ENCODE assay signal across 17 cellular contexts in the genomic region with DNA sequence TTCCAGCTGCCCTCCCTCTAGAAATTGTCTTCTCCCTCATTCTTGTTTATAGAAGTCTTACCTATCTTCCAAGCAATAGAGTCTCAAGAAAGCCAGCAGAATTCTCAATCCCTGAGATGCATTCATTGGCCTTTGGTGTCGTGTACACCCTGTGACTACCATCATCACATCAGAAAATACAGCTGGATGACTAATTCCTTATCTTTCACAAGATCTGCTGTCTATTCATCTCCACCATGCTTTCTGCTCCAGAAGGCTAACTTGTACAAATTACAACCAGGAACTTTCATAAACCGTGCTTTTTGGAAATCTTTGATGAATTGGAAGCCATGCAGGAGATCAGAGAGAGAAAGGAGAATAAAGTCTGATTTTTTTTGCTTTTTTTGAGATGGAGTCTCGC.
A peak's percentile ranks its signal among the peaks of the same experiment; 100 is the strongest.
DNase-seq lines count a peak whose midpoint lies in the region; TF ChIP-seq lines count a peak whose summit lies in the region.
"Had no signal": no experiment of that assay in that cellular context is flagged by ENCODE, and none has a peak within 500 bp of the region (broad histone marks: within the 10 kb centered on the region; RNA-seq: fewer than 3 reads in every experiment).

No MANE protein-coding gene starts in this region.

- no peaks in the 10 kb centered on the region for H3K9me3 Mint-ChIP-seq in MCF 10A (ENCODE audit: unreplicated experiment)

- H2AK5ac ChIP-seq in mesendoderm (ENCODE audit: low read length), result no peak overlapping the region

- POLR2A ChIA-PET in MCF 10A (lab: Yijun Ruan, JAX), result interaction anchor here (0.9 kb wide), 1 partner anchor 53 kb away, joined by 3 read pairs; no protein-coding TSS in a partner anchor

- no peaks in the 10 kb centered on the region for H3K9me3 ChIP-seq in breast epithelium
- H3K9me3 ChIP-seq: A549 had no signal

- no peak overlapping the region for H3K18ac ChIP-seq in mesendoderm (ENCODE audit: low read length)

- H3K4ac ChIP-seq in mesendoderm (ENCODE audit: low read depth, low read length), result no peak overlapping the region

- no CpG with 5 or more reads among the region's 3 CpGs for WGBS in mesendoderm (ENCODE audit: extremely low coverage, insufficient coverage, low lambda C conversion rate)

- no TSS peak for BruUV-seq in MCF 10A (replicated peaks; lab: Mats Ljungman, UMichigan)

- H3K4me3 ChIP-seq in breast epithelium (no peak overlapping the region), mesendoderm (ENCODE audit: low read length) (no peak overlapping the region)
- H3K4me3 ChIP-seq: A549, GM23338, K562 had no signal

- H3K4me1 ChIP-seq in breast epithelium, result no peaks in the 10 kb centered on the region
- no peaks in the 10 kb centered on the region for H3K4me1 ChIP-seq in mesendoderm (ENCODE audit: control insufficient read depth, low read depth, low read length)
- H3K4me1 ChIP-seq: A549 had no signal

- no peak overlapping the region for H3K56ac ChIP-seq in mesendoderm (ENCODE audit: low read length)

- no peak for TF ChIP-seq POLR2A in breast epithelium (IDR thresholded peaks at IDR 0.05)

- peak; percentile 11 for DNase-seq in MCF 10A (ENCODE audit: unreplicated experiment)
- no peak for DNase-seq in breast epithelium (ENCODE audit: low spot score in 2 of 2)
- DNase-seq in ELR (ENCODE audit: low read depth), result peak; percentile 14
- DNase-seq in amniotic epithelial cell (ENCODE audit: low read depth), result peak; percentile 32
- no peak for DNase-seq in mesendoderm
- DNase-seq in cerebellum (ENCODE audit: low spot score), result no peak
- no peak for DNase-seq in NCI-H1092 (lab: John Stamatoyannopoulos, UW)
- DNase-seq in dermis blood vessel endothelial cell, result no peak
- DNase-seq: Caco-2; CD8-positive, alpha-beta T cell; DND-41; H7 had no signal

- TF ChIP-seq CTCF in MCF 10A (IDR thresholded peaks at IDR 0.05; ENCODE audit: unreplicated experiment) (no peak), breast epithelium (IDR thresholded peaks at IDR 0.05) (no peak)

- H4K8ac ChIP-seq in mesendoderm (ENCODE audit: low read depth, low read length), result no peak overlapping the region

- H3K79me1 ChIP-seq in mesendoderm (ENCODE audit: low read length), result no peaks in the 10 kb centered on the region

- intact Hi-C loops in MCF 10A (cut with micrococcal nuclease), result no loop called here
- intact Hi-C loops in breast epithelium (cut with DNase I; ENCODE audit: low total_unique reads), result no loop called here

- no peaks in the 10 kb centered on the region for H3K36me3 Mint-ChIP-seq in MCF 10A (ENCODE audit: insufficient read depth, unreplicated experiment)
- H3K36me3 Mint-ChIP-seq: CD14-positive monocyte; CD8-positive, alpha-beta T cell had no signal

- no peak overlapping the region for H3K9ac ChIP-seq in mesendoderm (ENCODE audit: low read length)

- no peak overlapping the region for H3K27ac ChIP-seq in breast epithelium
- H3K27ac ChIP-seq in mesendoderm (ENCODE audit: low read depth, low read length), result no peak overlapping the region
- H3K27ac ChIP-seq: A549, HL-60 had no signal

- no peak overlapping the region for H3K4me3 Mint-ChIP-seq in MCF 10A (ENCODE audit: unreplicated experiment)
- H3K4me3 Mint-ChIP-seq: CD14-positive monocyte; CD8-positive, alpha-beta T cell; GM23338 had no signal

- no peaks in the 10 kb centered on the region for H3K79me2 ChIP-seq in mesendoderm (ENCODE audit: control insufficient read depth, insufficient read depth, low read length)

- no peak overlapping the region for H3K27ac Mint-ChIP-seq in MCF 10A (ENCODE audit: low read depth, unreplicated experiment)
- H3K27ac Mint-ChIP-seq: CD14-positive monocyte; CD8-positive, alpha-beta T cell had no signal

- H3K27me3 Mint-ChIP-seq in MCF 10A (ENCODE audit: insufficient read depth, unreplicated experiment), result no peaks in the 10 kb centered on the region

- H3K4me1 Mint-ChIP-seq in MCF 10A (ENCODE audit: insufficient read depth, unreplicated experiment), result peaks cover 11% of the 10 kb centered on the region
- H3K4me1 Mint-ChIP-seq: CD14-positive monocyte had no signal

- H4K5ac ChIP-seq in mesendoderm (ENCODE audit: low read length), result no peak overlapping the region

- no peak overlapping the region for H3K23ac ChIP-seq in mesendoderm (ENCODE audit: low read length)

- no peak overlapping the region for H2BK15ac ChIP-seq in mesendoderm (replicated peaks; ENCODE audit: low read depth)

- CTCF ChIA-PET in MCF 10A (lab: Yijun Ruan, JAX), result interaction anchor here (0.6 to 0.9 kb wide), 2 partner anchors 49 to 265 kb away, joined by 3 read pairs; no protein-coding TSS in a partner anchor

- no peak overlapping the region for H3K4me2 ChIP-seq in mesendoderm (ENCODE audit: low read length)
- H3K4me2 ChIP-seq: A549, GM23338 had no signal

- no peaks in the 10 kb centered on the region for H3K27me3 ChIP-seq in breast epithelium
- no peaks in the 10 kb centered on the region for H3K27me3 ChIP-seq in mesendoderm (ENCODE audit: insufficient read depth, low read length, poor library complexity)

- H2BK120ac ChIP-seq in mesendoderm (ENCODE audit: low read depth, low read length), result peak overlapping the region; percentile 36

- H3K36me3 ChIP-seq in breast epithelium (no peaks in the 10 kb centered on the region), mesendoderm (ENCODE audit: control insufficient read depth, insufficient read depth, low read length) (no peaks in the 10 kb centered on the region)

- H2BK5ac ChIP-seq in mesendoderm (ENCODE audit: low read length), result no peak overlapping the region

Comparison
In these comparisons a context has a peak if more than half of its experiments do, and no peak if none do; other contexts are left out.
1. DNase-seq: peak in MCF 10A (single experiment), ELR (single experiment) and amniotic epithelial cell (single experiment); none in breast epithelium (0 of 2), mesendoderm (single experiment), cerebellum (single experiment), NCI-H1092 (single experiment) and dermis blood vessel endothelial cell (single experiment).